In the genomic region with DNA sequence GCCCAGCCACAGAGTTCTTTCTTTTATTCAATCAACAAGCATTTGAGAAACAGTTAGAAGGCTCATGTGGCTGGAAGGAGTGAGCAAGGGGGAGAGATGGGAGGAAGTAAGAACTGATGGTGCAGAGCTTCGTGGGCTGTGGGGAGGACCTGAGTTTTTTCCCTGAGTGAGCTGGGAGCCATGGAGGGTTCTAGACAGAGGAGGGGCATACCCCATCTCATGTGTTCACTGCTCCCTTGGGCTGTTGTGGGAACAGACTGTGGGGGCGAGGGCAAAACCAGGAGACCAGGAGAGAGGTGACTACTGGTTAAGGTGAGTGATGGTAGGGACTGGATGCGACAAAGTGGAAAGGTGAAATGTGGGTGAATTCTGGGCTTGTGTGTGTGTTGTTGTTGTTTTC, we compare ENCODE assay signal across 20 cellular contexts. TPM values are rescaled to one million over a fixed set of nuclear protein-coding genes. Genes with fewer than 3 reads are reported as not detected.
DNase-seq lines count a peak whose midpoint lies in the region; ATAC-seq and TF ChIP-seq lines count a peak whose summit lies in the region.
"Had no signal": no experiment of that assay in that cellular context is flagged by ENCODE, and none has a peak within 500 bp of the region (broad histone marks: within the 10 kb centered on the region; RNA-seq: fewer than 3 reads in every experiment).

No MANE protein-coding gene starts in this region.

- H3K4me3 Mint-ChIP-seq in T-helper 2 cell treated with Interferon-gamma antibody and Interleukin-4, amounts not matched to agents 5 μg/mL and 100 μg/mL, for 36 hours = peak overlapping the region; percentile 37
- peak overlapping the region in 6 of 8 donors; percentile 22 to 48 (median 44) for H3K4me3 Mint-ChIP-seq in CD4-positive, alpha-beta memory T cell
- H3K4me3 Mint-ChIP-seq in activated T-helper 1 cell treated with anti-CD3 and anti-CD28 coated beads, Interleukin-12 subunit alpha, Interleukin-12 subunit beta, Interleukin-2, Interleukin-4 antibody, amounts not matched to agents 30 ng/mL and 10 ng/mL and 1 ng/mL, durations not matched to agents 14 hours and 24 hours and 36 hours = peak overlapping the region; percentile 62
- peak overlapping the region; percentile 66 for H3K4me3 Mint-ChIP-seq in natural killer cell treated with Interleukin-12 subunit alpha and Interleukin-12 subunit beta and Interleukin-15 and Interleukin-18, amount 100 ng/mL, for 72 hours

- H3K4me3 ChIP-seq in CD4-positive, alpha-beta memory T cell (ENCODE audit: low read length in 2 of 2) = no peak overlapping the region
- H3K4me3 ChIP-seq in mammary epithelial cell (replicated peaks in 1 of 3; ENCODE audit: insufficient read depth in 1 of 3, low read depth in 2 of 3, low read length in 3 of 3) = no peak overlapping the region
- H3K4me3 ChIP-seq: body of pancreas, smooth muscle cell had no signal

- H3K9me3 ChIP-seq in CD4-positive, alpha-beta memory T cell (ENCODE audit: control insufficient read depth in 1 of 2, low read length in 2 of 2) = no peaks in the 10 kb centered on the region
- no peaks in the 10 kb centered on the region for H3K9me3 ChIP-seq in mammary epithelial cell (replicated peaks; ENCODE audit: insufficient read depth, low read length)
- H3K9me3 ChIP-seq: body of pancreas, neutrophil had no signal

- no peak for DNase-seq in T-helper 2 cell treated with Interferon-gamma antibody and Interleukin-4, amounts not matched to agents 5 μg/mL and 100 μg/mL, for 36 hours (ENCODE audit: low spot score)
- no peak for DNase-seq in T-helper 2 cell
- no peak for DNase-seq in CD4-positive, alpha-beta memory T cell
- DNase-seq in activated T-helper 1 cell treated with anti-CD3 and anti-CD28 coated beads, Interleukin-12 subunit alpha, Interleukin-12 subunit beta, Interleukin-2, Interleukin-4 antibody, amounts not matched to agents 30 ng/mL and 10 ng/mL and 1 ng/mL, durations not matched to agents 14 hours and 24 hours and 36 hours (ENCODE audit: low spot score) = no peak
- DNase-seq in natural killer cell treated with Interleukin-12 subunit alpha and Interleukin-12 subunit beta and Interleukin-15 and Interleukin-18, amount 100 ng/mL, for 72 hours (ENCODE audit: low spot score) = no peak
- no peak for DNase-seq in mammary epithelial cell
- no peak for DNase-seq in posterior cingulate gyrus
- no peak for DNase-seq in NCI-H345 (lab: John Stamatoyannopoulos, UW)
- DNase-seq: 8988T; activated CD4-positive, alpha-beta T cell treated with anti-CD3 and anti-CD28 coated beads for 4 hours; activated naive CD4-positive, alpha-beta T cell treated with anti-CD3 and anti-CD28 coated beads, Interleukin-2, amount 50 U/mL, for 16 hours; AML-193; body of pancreas; cortex of kidney; left cardiac atrium; NCI-H524; stimulated activated CD4-positive, alpha-beta T cell treated with anti-CD3 and anti-CD28 coated beads, Interleukin-2, amount 100 ng/mL, for 48 hours had no signal

- no peaks in the 10 kb centered on the region for H3K27me3 ChIP-seq in CD4-positive, alpha-beta memory T cell (ENCODE audit: insufficient read depth, low read length)
- no peaks in the 10 kb centered on the region for H3K27me3 ChIP-seq in mammary epithelial cell (ENCODE audit: insufficient read depth, low read length)
- H3K27me3 ChIP-seq: body of pancreas had no signal

- no peaks in the 10 kb centered on the region for H3K36me3 ChIP-seq in CD4-positive, alpha-beta memory T cell (ENCODE audit: insufficient read depth, low read length)
- H3K36me3 ChIP-seq in mammary epithelial cell (ENCODE audit: insufficient read depth, low read length) = no peaks in the 10 kb centered on the region
- H3K36me3 ChIP-seq: neutrophil had no signal

- no peaks in the 10 kb centered on the region for H3K79me2 ChIP-seq in mammary epithelial cell (ENCODE audit: insufficient read depth, low read length)

- H3K36me3 Mint-ChIP-seq in T-helper 2 cell treated with Interferon-gamma antibody and Interleukin-4, amounts not matched to agents 5 μg/mL and 100 μg/mL, for 36 hours (ENCODE audit: low read depth) = peaks cover 5% of the 10 kb centered on the region
- peaks cover 0 to 5% of the 10 kb centered on the region in 2 donors for H3K36me3 Mint-ChIP-seq in CD4-positive, alpha-beta memory T cell
- H3K36me3 Mint-ChIP-seq in activated T-helper 1 cell treated with anti-CD3 and anti-CD28 coated beads, Interleukin-12 subunit alpha, Interleukin-12 subunit beta, Interleukin-2, Interleukin-4 antibody, amounts not matched to agents 30 ng/mL and 10 ng/mL and 1 ng/mL, durations not matched to agents 14 hours and 24 hours and 36 hours (ENCODE audit: low read depth) = peaks cover 3% of the 10 kb centered on the region
- H3K36me3 Mint-ChIP-seq in natural killer cell treated with Interleukin-12 subunit alpha and Interleukin-12 subunit beta and Interleukin-15 and Interleukin-18, amount 100 ng/mL, for 72 hours = no peaks in the 10 kb centered on the region

- WGBS in mammary epithelial cell (ENCODE audit: low coverage, missing lambda C conversion rate) = 62% methylated on average over 3 of the region's 3 CpGs

- H3K27me3 Mint-ChIP-seq in T-helper 2 cell treated with Interferon-gamma antibody and Interleukin-4, amounts not matched to agents 5 μg/mL and 100 μg/mL, for 36 hours (ENCODE audit: low read depth) = peaks cover 10% of the 10 kb centered on the region
- H3K27me3 Mint-ChIP-seq in CD4-positive, alpha-beta memory T cell = no peaks in the 10 kb centered on the region
- peaks cover 12% of the 10 kb centered on the region for H3K27me3 Mint-ChIP-seq in activated T-helper 1 cell treated with anti-CD3 and anti-CD28 coated beads, Interleukin-12 subunit alpha, Interleukin-12 subunit beta, Interleukin-2, Interleukin-4 antibody, amounts not matched to agents 30 ng/mL and 10 ng/mL and 1 ng/mL, durations not matched to agents 14 hours and 24 hours and 36 hours (ENCODE audit: insufficient read depth)
- H3K27me3 Mint-ChIP-seq in natural killer cell treated with Interleukin-12 subunit alpha and Interleukin-12 subunit beta and Interleukin-15 and Interleukin-18, amount 100 ng/mL, for 72 hours = no peaks in the 10 kb centered on the region

- H3K9me3 Mint-ChIP-seq in T-helper 2 cell treated with Interferon-gamma antibody and Interleukin-4, amounts not matched to agents 5 μg/mL and 100 μg/mL, for 36 hours = no peaks in the 10 kb centered on the region
- peaks cover 0 to 1% (median 0%) of the 10 kb centered on the region in 8 donors for H3K9me3 Mint-ChIP-seq in CD4-positive, alpha-beta memory T cell
- H3K9me3 Mint-ChIP-seq in activated T-helper 1 cell treated with anti-CD3 and anti-CD28 coated beads, Interleukin-12 subunit alpha, Interleukin-12 subunit beta, Interleukin-2, Interleukin-4 antibody, amounts not matched to agents 30 ng/mL and 10 ng/mL and 1 ng/mL, durations not matched to agents 14 hours and 24 hours and 36 hours = no peaks in the 10 kb centered on the region
- H3K9me3 Mint-ChIP-seq in natural killer cell treated with Interleukin-12 subunit alpha and Interleukin-12 subunit beta and Interleukin-15 and Interleukin-18, amount 100 ng/mL, for 72 hours = no peaks in the 10 kb centered on the region

- no peak overlapping the region for H3K4me2 ChIP-seq in mammary epithelial cell (ENCODE audit: insufficient read depth, low read depth, low read length)
- H3K4me2 ChIP-seq: smooth muscle cell had no signal

- in situ Hi-C loops in mammary epithelial cell (cut with MboI; ENCODE audit: low sequenced_read_pairs in 2 of 2) = no loop called here

- H3K9ac ChIP-seq in mammary epithelial cell (ENCODE audit: insufficient read depth, low read length) = no peak overlapping the region

- no peak overlapping the region for H3K27ac Mint-ChIP-seq in T-helper 2 cell treated with Interferon-gamma antibody and Interleukin-4, amounts not matched to agents 5 μg/mL and 100 μg/mL, for 36 hours
- H3K27ac Mint-ChIP-seq in CD4-positive, alpha-beta memory T cell = peak overlapping the region in 2 of 7 donors; percentile 52 to 69
- H3K27ac Mint-ChIP-seq in activated T-helper 1 cell treated with anti-CD3 and anti-CD28 coated beads, Interleukin-12 subunit alpha, Interleukin-12 subunit beta, Interleukin-2, Interleukin-4 antibody, amounts not matched to agents 30 ng/mL and 10 ng/mL and 1 ng/mL, durations not matched to agents 14 hours and 24 hours and 36 hours = peak overlapping the region; percentile 4
- no peak overlapping the region for H3K27ac Mint-ChIP-seq in natural killer cell treated with Interleukin-12 subunit alpha and Interleukin-12 subunit beta and Interleukin-15 and Interleukin-18, amount 100 ng/mL, for 72 hours

- CTCF ChIA-PET in CD4-positive, alpha-beta memory T cell (lab: Charles Lee; ENCODE audit: partially characterized antibody) = interaction anchor here (0.6 to 4.7 kb wide), 9 partner anchors 11 to 125 kb away, joined by 3 to 44 read pairs (median 3); partner anchors contain the start of gene DDX39A
- CTCF ChIA-PET in mammary epithelial cell (lab: Charles Lee; ENCODE audit: low non-redundant PET) = no interaction called here

- intact Hi-C loops in CD4-positive, alpha-beta memory T cell (cut with micrococcal nuclease) = no loop called here
- intact Hi-C loops in activated T-helper 1 cell treated with anti-CD3 and anti-CD28 coated beads, Interleukin-12 subunit alpha, Interleukin-12 subunit beta, Interleukin-2, Interleukin-4 antibody, amounts not matched to agents 30 ng/mL and 10 ng/mL and 1 ng/mL, durations not matched to agents 14 hours and 24 hours and 36 hours (cut with micrococcal nuclease) = no loop called here
- intact Hi-C loops in mammary epithelial cell (cut with micrococcal nuclease) = loop anchor here (5.0 kb wide), 1 partner anchor 42 kb away; no protein-coding TSS in a partner anchor
- intact Hi-C loops in posterior cingulate gyrus (cut with DNase I) = loop anchor here (5.0 kb wide), 1 partner anchor 42 kb away; no protein-coding TSS in a partner anchor

- TF ChIP-seq CTCF in mammary epithelial cell (conservative IDR thresholded peaks at IDR 0.05 in 1 of 2, IDR thresholded peaks at IDR 0.05 in 1 of 2; ENCODE audit: extremely low read depth in 1 of 2, insufficient read depth in 1 of 2, low read depth in 1 of 2, low read length in 2 of 2) = no peak

- dilution Hi-C loops in mammary epithelial cell (cut with HindIII; ENCODE audit: low sequenced_read_pairs) = no loop called here

- BruUV-seq in mammary epithelial cell (replicated peaks; lab: Mats Ljungman, UMichigan) = no TSS peak

- no peak overlapping the region for H2AFZ ChIP-seq in mammary epithelial cell (ENCODE audit: low read depth, low read length)

- no peak for ATAC-seq in natural killer cell treated with Interleukin-12 subunit alpha and Interleukin-12 subunit beta and Interleukin-15 and Interleukin-18, amount 100 ng/mL, for 72 hours
- ATAC-seq: body of pancreas, HCT116, left cardiac atrium had no signal

- POLR2A ChIA-PET in CD4-positive, alpha-beta memory T cell (lab: Charles Lee; ENCODE audit: partially characterized antibody) = interaction anchor here (0.7 to 2.4 kb wide), 3 partner anchors 10 to 42 kb away, joined by 3 to 17 read pairs (median 3); no protein-coding TSS in a partner anchor

- peaks cover 27% of the 10 kb centered on the region for H3K4me1 ChIP-seq in CD4-positive, alpha-beta memory T cell (ENCODE audit: insufficient read depth, low read length)
- peaks cover 17% of the 10 kb centered on the region for H3K4me1 ChIP-seq in mammary epithelial cell (ENCODE audit: insufficient read depth, low read length)

- H3K27ac ChIP-seq in CD4-positive, alpha-beta memory T cell (ENCODE audit: low read depth, low read length) = no peak overlapping the region
- H3K27ac ChIP-seq in mammary epithelial cell (ENCODE audit: insufficient read depth, low read depth, low read length) = no peak overlapping the region
- H3K27ac ChIP-seq: body of pancreas, neutrophil had no signal

- H3K4me1 Mint-ChIP-seq in T-helper 2 cell treated with Interferon-gamma antibody and Interleukin-4, amounts not matched to agents 5 μg/mL and 100 μg/mL, for 36 hours (ENCODE audit: low read depth) = peaks cover 21% of the 10 kb centered on the region
- peaks cover 17 to 35% (median 26%) of the 10 kb centered on the region in 4 donors for H3K4me1 Mint-ChIP-seq in CD4-positive, alpha-beta memory T cell
- peaks cover 33% of the 10 kb centered on the region for H3K4me1 Mint-ChIP-seq in activated T-helper 1 cell treated with anti-CD3 and anti-CD28 coated beads, Interleukin-12 subunit alpha, Interleukin-12 subunit beta, Interleukin-2, Interleukin-4 antibody, amounts not matched to agents 30 ng/mL and 10 ng/mL and 1 ng/mL, durations not matched to agents 14 hours and 24 hours and 36 hours (ENCODE audit: low read depth)
- peaks cover 21 to 29% of the 10 kb centered on the region in 2 donors for H3K4me1 Mint-ChIP-seq in natural killer cell treated with Interleukin-12 subunit alpha and Interleukin-12 subunit beta and Interleukin-15 and Interleukin-18, amount 100 ng/mL, for 72 hours (ENCODE audit: low read depth in 2 of 2)

- H4K20me1 ChIP-seq in mammary epithelial cell (ENCODE audit: insufficient read depth, low read length) = no peaks in the 10 kb centered on the region

RNA-seq across cellular contexts. Expression of gene PKN1, which starts 2.4 kb away (rescaled TPM):
- 100 to 1,000 TPM; 189 to 205 TPM for total RNA-seq in CD4-positive, alpha-beta memory T cell
- polyA plus RNA-seq in CD4-positive, alpha-beta memory T cell = 10 to 100 TPM; 41.5 to 87.6 TPM
- total RNA-seq in activated T-helper 1 cell treated with anti-CD3 and anti-CD28 coated beads, Interleukin-12 subunit alpha, Interleukin-12 subunit beta, Interleukin-2, Interleukin-4 antibody, amounts not matched to agents 30 ng/mL and 10 ng/mL and 1 ng/mL, durations not matched to agents 14 hours and 24 hours and 36 hours = 151 and 180 TPM in 2 replicates
- total RNA-seq in natural killer cell treated with Interleukin-12 subunit alpha and Interleukin-12 subunit beta and Interleukin-15 and Interleukin-18, amount 100 ng/mL, for 72 hours = 100 to 1,000 TPM; 140 to 160 TPM
- total RNA-seq in mammary epithelial cell = 10 to 100 TPM; 26.3 to 43.3 TPM
- polyA plus RNA-seq in mammary epithelial cell = 8.3 TPM
- polyA minus RNA-seq in mammary epithelial cell = 14.9 TPM

RNA-seq across cellular contexts. Expression of gene DDX39A, which starts 11.6 kb away (rescaled TPM):
- 100 to 1,000 TPM; 148 TPM for total RNA-seq in CD4-positive, alpha-beta memory T cell
- polyA plus RNA-seq in CD4-positive, alpha-beta memory T cell = 100 to 1,000 TPM in 1 of 2 donors, 10 to 100 TPM in 1; 95.0 to 145 TPM
- total RNA-seq in activated T-helper 1 cell treated with anti-CD3 and anti-CD28 coated beads, Interleukin-12 subunit alpha, Interleukin-12 subunit beta, Interleukin-2, Interleukin-4 antibody, amounts not matched to agents 30 ng/mL and 10 ng/mL and 1 ng/mL, durations not matched to agents 14 hours and 24 hours and 36 hours = 273 and 287 TPM in 2 replicates
- total RNA-seq in natural killer cell treated with Interleukin-12 subunit alpha and Interleukin-12 subunit beta and Interleukin-15 and Interleukin-18, amount 100 ng/mL, for 72 hours = 100 to 1,000 TPM; 225 to 449 TPM
- 10 to 100 TPM; 34.0 to 74.4 TPM for total RNA-seq in mammary epithelial cell
- polyA plus RNA-seq in mammary epithelial cell = 108 TPM
- 67.1 TPM for polyA minus RNA-seq in mammary epithelial cell

RNA-seq across cellular contexts. Expression of gene PTGER1, which starts 44.4 kb away (rescaled TPM):
- not detected for total RNA-seq in CD4-positive, alpha-beta memory T cell
- polyA plus RNA-seq in CD4-positive, alpha-beta memory T cell = not detected
- 0.44 and 0.78 TPM in 2 replicates for total RNA-seq in activated T-helper 1 cell treated with anti-CD3 and anti-CD28 coated beads, Interleukin-12 subunit alpha, Interleukin-12 subunit beta, Interleukin-2, Interleukin-4 antibody, amounts not matched to agents 30 ng/mL and 10 ng/mL and 1 ng/mL, durations not matched to agents 14 hours and 24 hours and 36 hours
- total RNA-seq in natural killer cell treated with Interleukin-12 subunit alpha and Interleukin-12 subunit beta and Interleukin-15 and Interleukin-18, amount 100 ng/mL, for 72 hours = under 1 TPM; 0.31 to 0.67 TPM
- total RNA-seq in mammary epithelial cell = under 1 TPM; 0.56 to 0.83 TPM
- not detected for polyA plus RNA-seq in mammary epithelial cell
- not detected for polyA minus RNA-seq in mammary epithelial cell

RNA-seq across cellular contexts. Expression of gene ADGRE5, which starts 49.5 kb away (rescaled TPM):
- 100 to 1,000 TPM; 170 to 173 TPM for total RNA-seq in CD4-positive, alpha-beta memory T cell
- polyA plus RNA-seq in CD4-positive, alpha-beta memory T cell = 100 to 1,000 TPM; 211 to 275 TPM
- 219 and 226 TPM in 2 replicates for total RNA-seq in activated T-helper 1 cell treated with anti-CD3 and anti-CD28 coated beads, Interleukin-12 subunit alpha, Interleukin-12 subunit beta, Interleukin-2, Interleukin-4 antibody, amounts not matched to agents 30 ng/mL and 10 ng/mL and 1 ng/mL, durations not matched to agents 14 hours and 24 hours and 36 hours
- 100 to 1,000 TPM; 348 to 798 TPM for total RNA-seq in natural killer cell treated with Interleukin-12 subunit alpha and Interleukin-12 subunit beta and Interleukin-15 and Interleukin-18, amount 100 ng/mL, for 72 hours
- 10 to 100 TPM; 19.3 to 35.4 TPM for total RNA-seq in mammary epithelial cell
- 17.5 TPM for polyA plus RNA-seq in mammary epithelial cell
- 26.7 TPM for polyA minus RNA-seq in mammary epithelial cell

Comparison
In these comparisons a context has a peak if more than half of its experiments do, and no peak if none do; other contexts are left out.
1. intact Hi-C loops: an anchor here in mammary epithelial cell (5.0 kb wide) and posterior cingulate gyrus (5.0 kb wide); none called in CD4-positive, alpha-beta memory T cell and activated T-helper 1 cell treated with anti-CD3 and anti-CD28 coated beads, Interleukin-12 subunit alpha, Interleukin-12 subunit beta, Interleukin-2, Interleukin-4 antibody, amounts not matched to agents 30 ng/mL and 10 ng/mL and 1 ng/mL, durations not matched to agents 14 hours and 24 hours and 36 hours.